19 cellular contexts compared by ENCODE assay signal in the genomic region with DNA sequence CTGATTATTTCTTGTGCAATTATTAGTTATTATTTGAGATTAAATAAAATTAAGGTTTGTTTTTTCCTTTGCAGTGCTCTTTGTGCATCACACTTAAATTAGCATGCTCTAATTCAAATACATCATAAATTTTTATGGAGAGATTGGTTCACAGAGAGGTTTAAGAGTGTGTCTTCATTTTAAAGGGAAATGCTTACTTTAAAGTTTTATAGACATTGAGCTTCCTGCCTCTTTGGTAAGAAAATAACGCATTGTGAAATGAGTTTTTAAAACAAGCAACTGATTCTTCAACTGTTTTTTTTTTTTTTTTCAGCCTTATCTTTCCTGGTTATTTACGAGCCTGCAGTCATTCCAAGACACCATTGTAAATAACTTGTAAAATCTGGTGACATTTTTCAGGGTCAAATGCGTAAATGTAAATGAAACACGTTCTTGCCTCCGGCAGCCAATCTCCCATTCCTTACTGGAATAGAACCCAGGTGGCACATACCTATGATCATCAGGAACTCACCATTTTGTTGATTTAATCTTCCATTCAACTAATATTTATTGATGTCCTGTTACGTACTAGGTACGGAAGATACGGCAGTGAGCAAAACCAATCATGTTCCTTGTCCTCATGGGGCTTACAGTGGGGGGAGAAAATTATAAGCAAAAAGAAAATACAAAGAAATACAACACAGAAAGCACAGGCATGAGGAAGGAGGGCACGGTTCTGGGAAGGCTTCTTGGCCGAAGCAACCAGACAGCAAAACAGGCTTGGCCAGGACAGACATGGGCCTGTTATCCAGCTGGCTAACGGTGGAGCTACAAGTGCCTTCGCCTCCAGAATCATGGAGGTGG.
"Had no signal": no experiment of that assay in that cellular context is flagged by ENCODE, and none has a peak within 500 bp of the region (broad histone marks: within the 10 kb centered on the region; RNA-seq: fewer than 3 reads in every experiment).

No MANE protein-coding gene starts in this region.

- H3K4me3 ChIP-seq: adrenal gland, esophagus squamous epithelium, skin epidermis, tibial nerve had no signal

- H3K27ac Mint-ChIP-seq: activated T-helper 2 cell treated with anti-CD3 and anti-CD28 coated beads, Interferon-gamma antibody, Interleukin-2, Interleukin-4, amounts not matched to agents 10 μg/mL and 5 μg/mL and 100 μg/mL, durations not matched to agents 14 hours and 24 hours and 36 hours; natural killer cell treated with Interleukin-12 subunit alpha and Interleukin-12 subunit beta and Interleukin-15 and Interleukin-18, amount 100 ng/mL, for 72 hours had no signal

- DNase-seq: activated CD4-positive, alpha-beta T cell treated with anti-CD3 and anti-CD28 coated beads for 1 hour; activated CD4-positive, alpha-beta T cell treated with anti-CD3 and anti-CD28 coated beads, Interleukin-2, amount 50 U/mL, for 4 hours; activated naive CD4-positive, alpha-beta T cell treated with anti-CD3 and anti-CD28 coated beads, Interleukin-2, amount 50 U/mL, for 16 hours; adrenal gland; esophagus squamous epithelium; glutamatergic neuron; mesenchymal stem cell; nucleus accumbens; right cardiac atrium; stimulated activated CD4-positive, alpha-beta T cell treated with anti-CD3 and anti-CD28 coated beads, Interleukin-4, amount 100 ng/mL, for 4 hours; stimulated activated CD8-positive, alpha-beta memory T cell treated with anti-CD3 and anti-CD28 coated beads, Interleukin-4, amount 100 ng/mL, for 48 hours; stimulated activated naive CD4-positive, alpha-beta T cell treated with Interleukin-2 at 50 U/mL for 16 hours; substantia nigra; T-helper 1 cell; T1000 had no signal

- ATAC-seq: natural killer cell treated with Interleukin-12 subunit alpha and Interleukin-12 subunit beta and Interleukin-15 and Interleukin-18, amount 100 ng/mL, for 72 hours; right cardiac atrium had no signal

- H3K4me3 Mint-ChIP-seq: natural killer cell treated with Interleukin-12 subunit alpha and Interleukin-12 subunit beta and Interleukin-15 and Interleukin-18, amount 100 ng/mL, for 72 hours had no signal
